Comparison of ENCODE assay signal across 23 cellular contexts in genomic region chr18:77897606-77898005, GRCh38.
"Had no signal": no experiment of that assay in that cellular context is flagged by ENCODE, and none has a peak within 500 bp of the region (broad histone marks: within the 10 kb centered on the region; RNA-seq: fewer than 3 reads in every experiment).

No MANE protein-coding gene starts in this region.

- DNase-seq: cortex of kidney; effector memory CD8-positive, alpha-beta T cell; hypothalamus; immature natural killer cell; islet precursor cell; kidney glomerular epithelial cell; left colon; left ventricle myocardium superior; lower lobe of right lung; natural killer cell; right lobe of liver; small intestine; stimulated activated CD4-positive, alpha-beta T cell treated with anti-CD3 and anti-CD28 coated beads, Interleukin-15, amount 100 ng/mL, for 24 hours; stimulated activated CD4-positive, alpha-beta T cell treated with anti-CD3 and anti-CD28 coated beads, Interleukin-2, amount 100 ng/mL, for 48 hours; stimulated activated CD8-positive, alpha-beta memory T cell treated with anti-CD3 and anti-CD28 coated beads, Interleukin-4, amount 100 ng/mL, for 48 hours; stimulated activated naive CD4-positive, alpha-beta T cell; stimulated activated naive CD8-positive, alpha-beta T cell treated with anti-CD3 and anti-CD28 coated beads, Interleukin-15, amount 100 ng/mL, for 72 hours; transverse colon; upper lobe of right lung; uterus had no signal

- H3K4me3 ChIP-seq: lower lobe of right lung, right lobe of liver, suprapubic skin, transverse colon, upper lobe of right lung, uterus had no signal

- H3K27me3 ChIP-seq: right lobe of liver, uterus had no signal

- H3K9me3 ChIP-seq: lower lobe of right lung, neutrophil, right lobe of liver, suprapubic skin, transverse colon, upper lobe of right lung, uterus had no signal

- H3K36me3 ChIP-seq: lower lobe of right lung, neutrophil, right lobe of liver, suprapubic skin, transverse colon, upper lobe of right lung, uterus had no signal

- H3K9ac ChIP-seq: parathyroid adenoma had no signal

- H3K27ac ChIP-seq: lower lobe of right lung, neutrophil, parathyroid adenoma, right lobe of liver, suprapubic skin, transverse colon, upper lobe of right lung, uterus had no signal

- H3K4me1 ChIP-seq: parathyroid adenoma, upper lobe of right lung, uterus had no signal
